In genomic region chr18:21742323-21742687, GRCh38 we compare ENCODE assay signal across 8 cellular contexts. TPM values are rescaled to one million over a fixed set of nuclear protein-coding genes. Genes with fewer than 3 reads are reported as not detected.
DNase-seq lines count a peak whose midpoint lies in the region; ATAC-seq and TF ChIP-seq lines count a peak whose summit lies in the region.

No MANE protein-coding gene starts in this region.

- WGBS in prostate gland: 55% methylated on average over 5 of the region's 5 CpGs

- TF ChIP-seq CTCF in epithelial cell of proximal tubule (conservative IDR thresholded peaks at IDR 0.05; ENCODE audit: low read depth, low read length) (no peak), prostate gland (IDR thresholded peaks at IDR 0.05) (no peak)

- ATAC-seq in HG02798 (IDR thresholded peaks at IDR 0.05; ENCODE audit: poor library complexity, unreplicated experiment) (no peak), HG03175 (IDR thresholded peaks at IDR 0.05; ENCODE audit: unreplicated experiment) (no peak), HG02884 (IDR thresholded peaks at IDR 0.05; ENCODE audit: unreplicated experiment) (no peak)

- no peak overlapping the region for H3K27ac ChIP-seq in prostate gland

- H3K4me3 ChIP-seq in GM08714 (ENCODE audit: low read length) (peak overlapping the region; percentile 96), epithelial cell of proximal tubule (ENCODE audit: low read depth, low read length) (peak overlapping the region; percentile 63), prostate gland (peak overlapping the region; percentile 89 to 98)

- peaks cover 5% of the 10 kb centered on the region for H3K4me1 ChIP-seq in prostate gland (replicated peaks)

- DNase-seq in RKO (ENCODE audit: low spot score) (peak; percentile 83), epithelial cell of proximal tubule (ENCODE audit: low read depth) (no peak), prostate gland (ENCODE audit: low spot score) (no peak)
- no peak for DNase-seq in central memory CD4-positive, alpha-beta T cell

- no peaks in the 10 kb centered on the region for H3K9me3 ChIP-seq in prostate gland

- intact Hi-C loops in prostate gland (cut with DNase I): loop anchor here (5.0 kb wide), 3 partner anchors 40 to 90 kb away; partner anchors contain the start of gene ABHD3

- H3K36me3 ChIP-seq in prostate gland: no peaks in the 10 kb centered on the region

- H3K27me3 ChIP-seq in prostate gland (replicated peaks; ENCODE audit: insufficient read depth): no peaks in the 10 kb centered on the region

- TF ChIP-seq POLR2A in prostate gland (IDR thresholded peaks at IDR 0.05): no peak

RNA-seq across cellular contexts. Expression of gene MIB1, which starts 1.7 kb away (rescaled TPM):
- total RNA-seq in epithelial cell of proximal tubule (31.2 and 42.8 TPM in 2 replicates), prostate gland (10 to 100 TPM; 30.0 to 34.7 TPM)

RNA-seq across cellular contexts. Expression of gene ABHD3, which starts 37.7 kb away (rescaled TPM):
- 14.9 and 16.3 TPM in 2 replicates for total RNA-seq in epithelial cell of proximal tubule
- 10 to 100 TPM in 1 of 2 donors, 1 to 10 TPM in 1; 9.6 to 18.5 TPM for total RNA-seq in prostate gland
